18 cellular contexts compared by ENCODE assay signal in the genomic region with DNA sequence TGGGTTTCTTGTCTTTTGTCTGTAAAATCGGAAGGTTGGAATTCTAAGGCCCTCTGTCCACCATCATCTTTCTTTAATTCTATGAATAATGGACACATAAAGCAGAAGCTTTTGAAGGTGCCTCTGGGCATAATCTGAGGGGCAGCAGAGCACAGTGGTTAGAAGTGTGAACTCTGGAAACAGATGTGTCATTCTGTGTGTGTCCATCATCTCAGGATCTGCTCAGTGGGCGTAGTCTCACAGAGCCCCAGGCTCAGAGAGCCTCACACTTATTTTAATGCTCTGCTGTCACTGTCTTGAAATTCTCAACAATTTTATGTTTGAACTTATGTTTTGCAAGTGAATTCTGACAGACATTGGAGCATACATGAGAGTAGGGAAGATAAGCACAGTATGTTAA.
"Had no signal": no experiment of that assay in that cellular context is flagged by ENCODE, and none has a peak within 500 bp of the region (broad histone marks: within the 10 kb centered on the region; RNA-seq: fewer than 3 reads in every experiment).

No MANE protein-coding gene starts in this region.

- H3K27ac Mint-ChIP-seq: immature natural killer cell; memory B cell; natural killer cell treated with Interleukin-12 subunit alpha and Interleukin-12 subunit beta and Interleukin-15 and Interleukin-18, amount 100 ng/mL, for 72 hours; neural progenitor cell had no signal

- H3K4me3 Mint-ChIP-seq: immature natural killer cell; memory B cell; natural killer cell treated with Interleukin-12 subunit alpha and Interleukin-12 subunit beta and Interleukin-15 and Interleukin-18, amount 100 ng/mL, for 72 hours; neural progenitor cell had no signal

- H3K4me1 Mint-ChIP-seq: immature natural killer cell had no signal

- H3K36me3 Mint-ChIP-seq: immature natural killer cell; memory B cell; natural killer cell treated with Interleukin-12 subunit alpha and Interleukin-12 subunit beta and Interleukin-15 and Interleukin-18, amount 100 ng/mL, for 72 hours; neural progenitor cell had no signal

- H3K9me3 Mint-ChIP-seq: memory B cell; natural killer cell treated with Interleukin-12 subunit alpha and Interleukin-12 subunit beta and Interleukin-15 and Interleukin-18, amount 100 ng/mL, for 72 hours; neural progenitor cell had no signal

- ATAC-seq: esophagus mucosa, lower lobe of right lung had no signal

- DNase-seq: cortex of kidney; dorsolateral prefrontal cortex; effector CD8-positive, alpha-beta T cell; immature natural killer cell; left ventricle myocardium inferior; lower lobe of right lung; midbrain; nucleus accumbens; ovary; sigmoid colon; stimulated activated CD4-positive, alpha-beta T cell treated with anti-CD3 and anti-CD28 coated beads, Interleukin-2, amount 100 ng/mL, for 24 hours; stimulated activated naive CD4-positive, alpha-beta T cell treated with Interleukin-2 at 50 U/mL for 16 hours; tibial artery; upper lobe of left lung had no signal
